Comparison of ENCODE assay signal across 21 cellular contexts in genomic region chr20:25369529-25369928, GRCh38.
"Had no signal": no experiment of that assay in that cellular context is flagged by ENCODE, and none has a peak within 500 bp of the region (broad histone marks: within the 10 kb centered on the region; RNA-seq: fewer than 3 reads in every experiment).

No MANE protein-coding gene starts in this region.

- H3K4me3 ChIP-seq: adrenal gland, skin epidermis had no signal

- ATAC-seq: activated CD4-positive, alpha-beta T cell treated with anti-CD3 and anti-CD28 coated beads for 36 hours; activated naive CD4-positive, alpha-beta T cell treated with anti-CD3 and anti-CD28 coated beads, Interleukin-2, amount 50 U/mL, for 72 hours; effector memory CD8-positive, alpha-beta T cell; left lobe of liver; T-helper 17 cell had no signal

- H3K27ac ChIP-seq: adrenal gland, WERI-Rb-1 had no signal

- H3K27me3 ChIP-seq: adrenal gland had no signal

- DNase-seq: activated CD4-positive, alpha-beta T cell treated with anti-CD3 and anti-CD28 coated beads for 36 hours; activated CD4-positive, alpha-beta T cell treated with anti-CD3 and anti-CD28 coated beads, Interleukin-2, amount 50 U/mL, for 48 hours; activated gamma-delta T cell treated with Interleukin-2 at 50 U/mL for 16 hours; adrenal gland; dermis blood vessel endothelial cell; effector memory CD8-positive, alpha-beta T cell; foreskin fibroblast; glutamatergic neuron; hypothalamus; nephron progenitor cell; occipital lobe; posterior cingulate gyrus; stimulated activated CD4-positive, alpha-beta T cell treated with anti-CD3 and anti-CD28 coated beads, Interleukin-15, amount 100 ng/mL, for 24 hours; stimulated activated CD4-positive, alpha-beta T cell treated with anti-CD3 and anti-CD28 coated beads, Interleukin-2, amount 100 ng/mL, for 48 hours; T-helper 17 cell; trophoblast cell; WERI-Rb-1 had no signal

- H3K36me3 ChIP-seq: adrenal gland had no signal

- FAIRE-seq: keratinocyte had no signal

- H3K9me3 ChIP-seq: adrenal gland had no signal

- H3K4me1 ChIP-seq: adrenal gland had no signal
